In genomic region chr11:67157691-67158090, GRCh38 we compare ENCODE assay signal across 23 cellular contexts.
"Had no signal": no experiment of that assay in that cellular context is flagged by ENCODE, and none has a peak within 500 bp of the region (broad histone marks: within the 10 kb centered on the region; RNA-seq: fewer than 3 reads in every experiment).

No MANE protein-coding gene starts in this region.

- H3K4me3 Mint-ChIP-seq: activated CD4-positive, alpha-beta T cell treated with anti-CD3 and anti-CD28 coated beads for 36 hours; activated T-cell treated with anti-CD3 and anti-CD28 coated beads, Interleukin-2, amount 50 U/mL, for 4 hours; dendritic cell treated with granulocyte-macrophage colony-stimulating factor and Interleukin-4, amounts not matched to agents 40 ng/mL and 50 ng/mL, for 4 days; stimulated activated memory B cell treated with anti-CD40 and anti-IgM and Interleukin-4, amounts not matched to agents 10 μg/mL and 1 μg/mL and 100 μg/mL, for 72 hours had no signal

- DNase-seq: activated CD4-positive, alpha-beta T cell treated with anti-CD3 and anti-CD28 coated beads for 36 hours; activated CD4-positive, alpha-beta T cell treated with anti-CD3 and anti-CD28 coated beads, Interleukin-2, amount 50 U/mL, for 4 hours; activated CD8-positive, alpha-beta memory T cell treated with anti-CD3 and anti-CD28 coated beads, Interleukin-2, amount 50 U/mL, for 48 hours; activated naive CD4-positive, alpha-beta T cell treated with Interleukin-2 at 50 U/mL for 16 hours; activated T-cell treated with anti-CD3 and anti-CD28 coated beads, Interleukin-2, amount 50 U/mL, for 4 hours; caudate nucleus; effector CD4-positive, alpha-beta T cell; glutamatergic neuron; hippocampal formation; left ventricle myocardium superior; mammary epithelial cell; midbrain; nucleus accumbens; sigmoid colon; stimulated activated CD4-positive, alpha-beta T cell treated with anti-CD3 and anti-CD28 coated beads, Interleukin-15, amount 100 ng/mL, for 24 hours; stomach; T-helper 9 cell had no signal

- H3K36me3 ChIP-seq: suprapubic skin had no signal

- H3K4me3 ChIP-seq: sigmoid colon, smooth muscle cell, stomach, suprapubic skin, tibial nerve had no signal

- H3K27ac ChIP-seq: sigmoid colon, stomach, suprapubic skin, tibial nerve had no signal

- H3K27me3 Mint-ChIP-seq: activated CD4-positive, alpha-beta T cell treated with anti-CD3 and anti-CD28 coated beads for 36 hours; dendritic cell treated with granulocyte-macrophage colony-stimulating factor and Interleukin-4, amounts not matched to agents 40 ng/mL and 50 ng/mL, for 4 days; stimulated activated memory B cell treated with anti-CD40 and anti-IgM and Interleukin-4, amounts not matched to agents 10 μg/mL and 1 μg/mL and 100 μg/mL, for 72 hours had no signal

- H3K27ac Mint-ChIP-seq: activated CD4-positive, alpha-beta T cell treated with anti-CD3 and anti-CD28 coated beads for 36 hours; dendritic cell treated with granulocyte-macrophage colony-stimulating factor and Interleukin-4, amounts not matched to agents 40 ng/mL and 50 ng/mL, for 4 days; stimulated activated memory B cell treated with anti-CD40 and anti-IgM and Interleukin-4, amounts not matched to agents 10 μg/mL and 1 μg/mL and 100 μg/mL, for 72 hours had no signal

- H3K27me3 ChIP-seq: sigmoid colon, stomach, suprapubic skin, tibial nerve had no signal

- H3K9me3 Mint-ChIP-seq: activated T-cell treated with anti-CD3 and anti-CD28 coated beads, Interleukin-2, amount 50 U/mL, for 4 hours; activated T-helper 2 cell treated with anti-CD3 and anti-CD28 coated beads, Interferon-gamma antibody, Interleukin-2, Interleukin-4, amounts not matched to agents 10 μg/mL and 5 μg/mL and 100 μg/mL, durations not matched to agents 14 hours and 24 hours and 36 hours; dendritic cell treated with granulocyte-macrophage colony-stimulating factor and Interleukin-4, amounts not matched to agents 40 ng/mL and 50 ng/mL, for 4 days; stimulated activated memory B cell treated with anti-CD40 and anti-IgM and Interleukin-4, amounts not matched to agents 10 μg/mL and 1 μg/mL and 100 μg/mL, for 72 hours had no signal

- H3K9me3 ChIP-seq: sigmoid colon, stomach, suprapubic skin, tibial nerve had no signal

- ATAC-seq: activated CD4-positive, alpha-beta T cell treated with anti-CD3 and anti-CD28 coated beads for 36 hours; activated T-cell treated with anti-CD3 and anti-CD28 coated beads, Interleukin-2, amount 50 U/mL, for 4 hours; left ventricle myocardium superior; stimulated activated memory B cell treated with anti-CD40 and anti-IgM and Interleukin-4, amounts not matched to agents 10 μg/mL and 1 μg/mL and 100 μg/mL, for 72 hours had no signal
